ENCODE assay signal across 16 cellular contexts in the genomic region with DNA sequence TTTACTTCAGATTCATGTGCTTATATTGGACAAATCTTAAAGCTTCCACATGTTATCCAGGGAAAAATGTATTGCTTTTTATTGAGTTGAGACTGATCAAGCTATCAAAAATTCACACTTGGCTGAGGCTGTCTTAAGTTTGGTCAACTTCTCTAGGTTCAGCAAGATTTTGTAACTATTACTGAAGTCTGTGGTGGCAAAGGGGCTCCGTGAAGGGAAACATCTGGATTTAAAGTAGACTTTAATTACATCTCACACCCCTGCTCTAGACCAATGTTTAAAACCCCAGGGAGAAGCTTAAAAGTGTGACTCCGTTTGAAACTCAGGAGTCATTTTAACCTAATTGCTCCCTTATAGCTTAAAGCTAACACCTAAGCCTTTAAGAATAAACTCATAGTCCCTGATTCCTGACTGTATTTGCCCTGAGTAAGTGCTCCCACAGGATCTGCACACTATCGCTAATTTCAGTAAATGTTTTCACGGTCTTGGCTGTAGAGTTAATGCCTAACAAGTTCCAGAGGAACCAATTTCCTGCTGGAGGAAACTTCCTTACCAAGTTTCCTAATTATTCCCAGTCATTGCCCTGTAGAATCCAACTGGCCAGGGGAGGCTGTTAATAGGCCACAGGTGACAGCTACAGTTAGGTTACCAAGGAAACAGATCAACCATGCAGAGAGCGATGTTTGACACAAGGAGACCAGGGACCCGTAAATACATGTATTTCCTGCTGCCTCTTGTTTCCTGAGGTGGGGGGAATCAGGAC. TPM values are rescaled to one million over a fixed set of nuclear protein-coding genes. Genes with fewer than 3 reads are reported as not detected.
DNase-seq lines count a peak whose midpoint lies in the region; ATAC-seq and TF ChIP-seq lines count a peak whose summit lies in the region.
"Had no signal": no experiment of that assay in that cellular context is flagged by ENCODE, and none has a peak within 500 bp of the region (broad histone marks: within the 10 kb centered on the region; RNA-seq: fewer than 3 reads in every experiment).

No MANE protein-coding gene starts in this region.

- no peaks in the 10 kb centered on the region; the same call in 1 of the 2 replicates for H3F3A ChIP-seq in Loucy (ENCODE audit: low read depth)

- peak overlapping the region; percentile 79 for H2AFZ ChIP-seq in Loucy (ENCODE audit: low read length)

- H3K36me3 ChIP-seq in Loucy (ENCODE audit: insufficient read depth, low read length): no peaks in the 10 kb centered on the region
- H3K36me3 ChIP-seq: pancreas had no signal

- H3K9me3 ChIP-seq in Loucy (ENCODE audit: insufficient read depth, low read depth, low read length): no peaks in the 10 kb centered on the region
- H3K9me3 ChIP-seq: pancreas had no signal

- no peaks in the 10 kb centered on the region for H3K79me2 ChIP-seq in Loucy (ENCODE audit: insufficient read depth, low read length)

- H3K9ac ChIP-seq in Loucy (ENCODE audit: low read depth, low read length, poor library complexity, severe bottlenecking): peak overlapping the region; percentile 48

- H3K27me3 ChIP-seq in Loucy (ENCODE audit: insufficient read depth, low read length, poor library complexity, severe bottlenecking): no peaks in the 10 kb centered on the region
- H3K27me3 ChIP-seq: pancreas had no signal

- H3K9me2 ChIP-seq in Loucy (replicated peaks; ENCODE audit: low read depth, low read length): no peaks in the 10 kb centered on the region

- H4K20me1 ChIP-seq in Loucy (ENCODE audit: insufficient read depth, low read length, poor library complexity, severe bottlenecking): no peaks in the 10 kb centered on the region

- peak overlapping the region; percentile 84 for H3K4me2 ChIP-seq in Loucy (ENCODE audit: low read depth, low read length, poor library complexity, severe bottlenecking)

- H3K4me1 ChIP-seq in Loucy (ENCODE audit: insufficient read depth, low read length, poor library complexity, severe bottlenecking): peaks cover 36% of the 10 kb centered on the region

- TF ChIP-seq CTCF in AG09309 (IDR thresholded peaks at IDR 0.05; ENCODE audit: control insufficient read depth, insufficient read depth, low read depth, low read length, missing control alignments) (no peak), Loucy (conservative IDR thresholded peaks at IDR 0.05; ENCODE audit: low read length) (no peak)

- ATAC-seq in GM19463 (IDR thresholded peaks at IDR 0.05; ENCODE audit: unreplicated experiment): peak; percentile 41
- ATAC-seq: left colon, pancreas had no signal

- H3K4me3 ChIP-seq in AG09309 (ENCODE audit: control insufficient read depth, low read depth, low read length) (peak overlapping the region; percentile 19; the same call in 1 of the 2 replicates), Loucy (ENCODE audit: low read length, poor library complexity, severe bottlenecking) (peak overlapping the region; percentile 62)
- H3K4me3 ChIP-seq: pancreas had no signal

- DNase-seq in AG09309 (ENCODE audit: low read depth) (no peak), germinal center (ENCODE audit: low spot score) (peak; percentile 10), NCI-H1105 (lab: John Stamatoyannopoulos, UW) (no peak), SK-N-DZ (ENCODE audit: low spot score) (no peak)
- DNase-seq in stimulated activated CD4-positive, alpha-beta T cell treated with anti-CD3 and anti-CD28 coated beads, Interleukin-4, amount 100 ng/mL, for 4 hours: no peak
- no peak for DNase-seq in stimulated activated naive CD4-positive, alpha-beta T cell (lab: John Stamatoyannopoulos, UW)
- DNase-seq: activated CD4-positive, alpha-beta T cell treated with anti-CD3 and anti-CD28 coated beads for 48 hours; HCEC 1CT; left colon; NCI-H1048; NCI-H524 treated with DMSO at 0.1 percent for 48 hours; pancreas; stimulated activated CD4-positive, alpha-beta T cell treated with anti-CD3 and anti-CD28 coated beads, Interleukin-4, amount 100 ng/mL, for 24 hours; substantia nigra had no signal

RNA-seq across cellular contexts. Expression of a gene that starts 40.5 kb away (rescaled TPM):
- not detected in 2 replicates for polyA plus RNA-seq in SK-N-DZ (2014; cell fraction: cytosol; rRNA removed)
- not detected in 2 replicates for polyA plus RNA-seq in SK-N-DZ (2014; cell fraction: nucleus; rRNA removed)
- polyA plus RNA-seq: pancreas had no signal

RNA-seq across cellular contexts. Expression of a gene that starts 50.9 kb away (rescaled TPM):
- not detected in 2 replicates for polyA plus RNA-seq in SK-N-DZ (2014; cell fraction: cytosol; rRNA removed)
- polyA plus RNA-seq in SK-N-DZ (2014; cell fraction: nucleus; rRNA removed): not detected in 2 replicates
- polyA plus RNA-seq: pancreas had no signal

RNA-seq across cellular contexts. Expression of a gene that starts 60.0 kb away (rescaled TPM):
- polyA plus RNA-seq in SK-N-DZ (2014; cell fraction: cytosol; rRNA removed): not detected in 2 replicates
- not detected in 2 replicates for polyA plus RNA-seq in SK-N-DZ (2014; cell fraction: nucleus; rRNA removed)
- polyA plus RNA-seq: pancreas had no signal
